In genomic region chr13:35979378-35979911, GRCh38 we compare ENCODE assay signal across 11 cellular contexts.
DNase-seq lines count a peak whose midpoint lies in the region; ATAC-seq, FAIRE-seq and TF ChIP-seq lines count a peak whose summit lies in the region.
"Had no signal": no experiment of that assay in that cellular context is flagged by ENCODE, and none has a peak within 500 bp of the region (broad histone marks: within the 10 kb centered on the region; RNA-seq: fewer than 3 reads in every experiment).

No MANE protein-coding gene starts in this region.

- peak overlapping the region in 1 of 3 experiments; percentile 30 for H3K4me3 Mint-ChIP-seq in nephron
- H3K4me3 Mint-ChIP-seq: B cell; stimulated activated naive B cell treated with anti-CD40 and anti-IgM and Interleukin-4, amounts not matched to agents 10 μg/mL and 1 μg/mL and 100 μg/mL, for 72 hours had no signal

- H4K20me1 ChIP-seq in HepG2 (ENCODE audit: insufficient read depth, low read length) = no peaks in the 10 kb centered on the region

- no peaks in the 10 kb centered on the region for H3K9me3 ChIP-seq in liver (ENCODE audit: control insufficient read depth in 4 of 4, low read length in 3 of 4)
- H3K9me3 ChIP-seq in HepG2 (ENCODE audit: low read length) = no peaks in the 10 kb centered on the region

- FAIRE-seq in HepG2 (lab: Jason Lieb, UNC) = no peak

- no peaks in the 10 kb centered on the region for H3K27me3 ChIP-seq in liver (ENCODE audit: control insufficient read depth in 4 of 4, insufficient read depth in 4 of 4, low read length in 3 of 4)
- no peaks in the 10 kb centered on the region; a peak in 1 of 5 replicates for H3K27me3 ChIP-seq in HepG2 (ENCODE audit: control insufficient read depth in 1 of 2, insufficient read depth in 2 of 2, low read length in 2 of 2)

- 76% methylated on average over 8 of the region's 8 CpGs for WGBS in liver
- WGBS in HepG2 (ENCODE audit: low lambda C conversion rate) = 29% methylated on average over 8 of the region's 8 CpGs

- H3K4me1 Mint-ChIP-seq in nephron = peaks cover 25% of the 10 kb centered on the region
- H3K4me1 Mint-ChIP-seq: B cell; stimulated activated naive B cell treated with anti-CD40 and anti-IgM and Interleukin-4, amounts not matched to agents 10 μg/mL and 1 μg/mL and 100 μg/mL, for 72 hours had no signal

- ATAC-seq in HepG2 = no peak
- no peak for ATAC-seq in HG02623 (IDR thresholded peaks at IDR 0.05; ENCODE audit: unreplicated experiment)
- ATAC-seq in GM18870 (IDR thresholded peaks at IDR 0.05; ENCODE audit: unreplicated experiment) = no peak

- POLR2A ChIA-PET in HepG2 (lab: Yijun Ruan, JAX) = no interaction called here

- H3K9ac ChIP-seq in liver (ENCODE audit: low read depth in 1 of 2, low read length in 2 of 2) (no peak overlapping the region), HepG2 (ENCODE audit: insufficient read depth, low read depth, low read length) (no peak overlapping the region)

- no peaks in the 10 kb centered on the region for H3K79me2 ChIP-seq in HepG2 (ENCODE audit: insufficient read depth, low read length)

- no TSS peak for BruUV-seq in HepG2 (replicated peaks; lab: Mats Ljungman, UMichigan)

- H3K4me1 ChIP-seq in liver (ENCODE audit: control insufficient read depth in 4 of 4, insufficient read depth in 4 of 4, low read length in 3 of 4) = peaks cover 0 to 2% (median 0%) of the 10 kb centered on the region in 4 donors
- no peaks in the 10 kb centered on the region for H3K4me1 ChIP-seq in HepG2 (ENCODE audit: insufficient read depth, low read length)

- TF ChIP-seq RAD21 in liver (IDR thresholded peaks at IDR 0.05) (no peak), HepG2 (CRISPR knock-in tag; IDR thresholded peaks at IDR 0.05) (no peak)

- H2AFZ ChIP-seq in HepG2 (ENCODE audit: low read length) = no peak overlapping the region

- no peak overlapping the region for H3K4me2 ChIP-seq in HepG2 (ENCODE audit: low read depth, low read length)

- no peaks in the 10 kb centered on the region for H3K27me3 Mint-ChIP-seq in nephron (ENCODE audit: low read depth)
- H3K27me3 Mint-ChIP-seq: stimulated activated naive B cell treated with anti-CD40 and anti-IgM and Interleukin-4, amounts not matched to agents 10 μg/mL and 1 μg/mL and 100 μg/mL, for 72 hours had no signal

- TF ChIP-seq CTCF in liver (IDR thresholded peaks at IDR 0.05; ENCODE audit: low read depth, low read length, missing input control) = no peak
- no peak for TF ChIP-seq CTCF in HepG2 (CRISPR knock-in tag; IDR thresholded peaks at IDR 0.05)
- no peak for TF ChIP-seq CTCF in fibroblast of mammary gland (conservative IDR thresholded peaks at IDR 0.05; ENCODE audit: control insufficient read depth, insufficient read depth, low read depth, low read length)
- TF ChIP-seq CTCF in nephron (IDR thresholded peaks at IDR 0.05; ENCODE audit: unreplicated experiment in 3 of 3) = no peak

- CTCF ChIA-PET in HepG2 (lab: Yijun Ruan, JAX; ENCODE audit: low intra/inter-chr PET ratio, low total read pairs) = interaction anchor here (1.2 to 2.6 kb wide), 2 partner anchors 297 to 304 kb away, joined by 4 to 31 read pairs; no protein-coding TSS in a partner anchor

- H3K4me3 ChIP-seq in liver (ENCODE audit: low read depth in 1 of 3, low read length in 3 of 3) (no peak overlapping the region), HepG2 (replicated peaks in 1 of 3; ENCODE audit: insufficient read depth in 1 of 3, low read depth in 2 of 3, low read length in 3 of 3) (no peak overlapping the region), fibroblast of mammary gland (ENCODE audit: control insufficient read depth, low read depth, low read length) (no peak overlapping the region)

- no peak for DNase-seq in HepG2 (ENCODE audit: low spot score)
- DNase-seq in fibroblast of mammary gland (ENCODE audit: low read depth) = peak; percentile 99
- DNase-seq in NCI-H510A treated with DMSO at 0.1 percent for 48 hours (lab: John Stamatoyannopoulos, UW) = no peak
- DNase-seq in GDM1 (lab: John Stamatoyannopoulos, UW) = no peak
- DNase-seq: NCI-H1092 treated with DMSO at 0.1 percent for 48 hours; stimulated activated naive B cell treated with anti-CD40 and anti-IgM and Interleukin-4, amounts not matched to agents 10 μg/mL and 1 μg/mL and 100 μg/mL, for 72 hours had no signal

- peaks cover 10% of the 10 kb centered on the region for H3K9me3 Mint-ChIP-seq in nephron

- in situ Hi-C loops in HepG2 (cut with HindIII; ENCODE audit: extremely low pct_ligation_motif_present, low pct_unique_long_range_greater_than_20kb) = loop anchor here (5.0 to 25.0 kb wide), 2 partner anchors 298 to 758 kb away; no protein-coding TSS in a partner anchor

- TF ChIP-seq EP300 in HepG2 (IDR thresholded peaks at IDR 0.05; ENCODE audit: low read depth in 2 of 2, low read length in 2 of 2) = no peak
- TF ChIP-seq EP300 in HepG2 (CRISPR knock-in tag; IDR thresholded peaks at IDR 0.05; ENCODE audit: borderline replicate concordance) = no peak

- H3K36me3 ChIP-seq in liver (ENCODE audit: control insufficient read depth in 4 of 4, insufficient read depth in 3 of 4, low read depth in 1 of 4, low read length in 3 of 4) (no peaks in the 10 kb centered on the region), HepG2 (replicated peaks in 1 of 2; ENCODE audit: control insufficient read depth in 1 of 2, insufficient read depth in 2 of 2, low read length in 2 of 2) (no peaks in the 10 kb centered on the region)

- H3K27ac ChIP-seq in liver (ENCODE audit: low read depth in 1 of 2, low read length in 2 of 2) (no peak overlapping the region), HepG2 (ENCODE audit: extremely low read length, insufficient read depth, low read length) (no peak overlapping the region)

- peaks cover 4% of the 10 kb centered on the region for H3K36me3 Mint-ChIP-seq in nephron (ENCODE audit: low read depth)
- H3K36me3 Mint-ChIP-seq: stimulated activated naive B cell treated with anti-CD40 and anti-IgM and Interleukin-4, amounts not matched to agents 10 μg/mL and 1 μg/mL and 100 μg/mL, for 72 hours had no signal

- intact Hi-C loops in HepG2 (cut with micrococcal nuclease; ENCODE audit: unreplicated experiment) = no loop called here

- H3K27ac Mint-ChIP-seq in nephron = peak overlapping the region in 2 of 3 experiments; percentile 59 to 89
- H3K27ac Mint-ChIP-seq: B cell; stimulated activated naive B cell treated with anti-CD40 and anti-IgM and Interleukin-4, amounts not matched to agents 10 μg/mL and 1 μg/mL and 100 μg/mL, for 72 hours had no signal

- no peak for TF ChIP-seq POLR2A in HepG2 (IDR thresholded peaks at IDR 0.05; ENCODE audit: insufficient read depth in 1 of 2, low read depth in 2 of 2, low read length in 2 of 2)

TF ChIP-seq in liver, 16 proteins besides CTCF, POLR2A, EP300 and RAD21 (continues in another document):
- TF ChIP-seq HNF4G (IDR thresholded peaks at IDR 0.05) = no peak
- no peak for TF ChIP-seq HNF4A (conservative IDR thresholded peaks at IDR 0.05)
- TF ChIP-seq YY1 (IDR thresholded peaks at IDR 0.05) = no peak
- TF ChIP-seq, protein P1, sequence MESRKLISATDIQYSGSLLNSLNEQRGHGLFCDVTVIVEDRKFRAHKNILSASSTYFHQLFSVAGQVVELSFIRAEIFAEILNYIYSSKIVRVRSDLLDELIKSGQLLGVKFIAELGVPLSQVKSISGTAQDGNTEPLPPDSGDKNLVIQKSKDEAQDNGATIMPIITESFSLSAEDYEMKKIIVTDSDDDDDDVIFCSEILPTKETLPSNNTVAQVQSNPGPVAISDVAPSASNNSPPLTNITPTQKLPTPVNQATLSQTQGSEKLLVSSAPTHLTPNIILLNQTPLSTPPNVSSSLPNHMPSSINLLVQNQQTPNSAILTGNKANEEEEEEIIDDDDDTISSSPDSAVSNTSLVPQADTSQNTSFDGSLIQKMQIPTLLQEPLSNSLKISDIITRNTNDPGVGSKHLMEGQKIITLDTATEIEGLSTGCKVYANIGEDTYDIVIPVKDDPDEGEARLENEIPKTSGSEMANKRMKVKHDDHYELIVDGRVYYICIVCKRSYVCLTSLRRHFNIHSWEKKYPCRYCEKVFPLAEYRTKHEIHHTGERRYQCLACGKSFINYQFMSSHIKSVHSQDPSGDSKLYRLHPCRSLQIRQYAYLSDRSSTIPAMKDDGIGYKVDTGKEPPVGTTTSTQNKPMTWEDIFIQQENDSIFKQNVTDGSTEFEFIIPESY (IDR thresholded peaks at IDR 0.05) = no peak
- no peak for TF ChIP-seq SP1 (IDR thresholded peaks at IDR 0.05)
- TF ChIP-seq ATF3 (IDR thresholded peaks at IDR 0.05) = no peak
- no peak for TF ChIP-seq FOXA2 (IDR thresholded peaks at IDR 0.05)
- no peak for TF ChIP-seq TAF1 (conservative IDR thresholded peaks at IDR 0.05)
- peak; percentile 43 to 61 for TF ChIP-seq JUND (IDR thresholded peaks at IDR 0.05)

TF ChIP-seq in HepG2, 621 proteins besides CTCF, POLR2A, EP300 and RAD21 (continues in another document):
- TF ChIP-seq SATB2 (CRISPR knock-in tag; IDR thresholded peaks at IDR 0.05) = no peak
- TF ChIP-seq ARNT2 (CRISPR knock-in tag; IDR thresholded peaks at IDR 0.05; ENCODE audit: low read depth) = no peak
- TF ChIP-seq NR1H2 (CRISPR knock-in tag; IDR thresholded peaks at IDR 0.05; ENCODE audit: borderline replicate concordance, low read depth) = no peak
- no peak for TF ChIP-seq GTF2F1 (IDR thresholded peaks at IDR 0.05; ENCODE audit: low read length)
- no peak for TF ChIP-seq PAXIP1 (CRISPR knock-in tag; conservative IDR thresholded peaks at IDR 0.05)
- TF ChIP-seq SRSF9 (IDR thresholded peaks at IDR 0.05; ENCODE audit: borderline replicate concordance, insufficient read depth, low read depth, low read length, poor library complexity, severe bottlenecking) = no peak
